Comparison of ENCODE assay signal across 26 cellular contexts in the genomic region with DNA sequence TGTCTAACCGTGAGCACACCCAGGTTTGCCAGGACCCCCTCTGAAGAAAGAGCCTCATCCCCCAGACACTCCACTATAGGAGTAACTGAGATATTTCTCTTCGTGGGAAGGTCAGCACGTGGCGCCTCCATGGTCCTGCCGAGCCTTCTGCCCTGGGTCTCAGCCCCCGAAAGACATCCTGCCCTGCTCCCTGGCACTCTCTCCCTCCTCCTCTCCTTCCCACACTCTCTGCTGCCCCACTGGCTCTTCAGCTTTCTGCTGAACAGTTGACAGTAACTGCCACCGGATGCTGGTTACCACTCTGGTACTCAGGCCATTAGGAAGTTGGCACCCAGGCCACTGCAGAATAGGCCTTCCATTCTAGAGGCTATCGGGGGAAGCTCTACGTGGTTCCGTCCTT.
"Had no signal": no experiment of that assay in that cellular context is flagged by ENCODE, and none has a peak within 500 bp of the region (broad histone marks: within the 10 kb centered on the region; RNA-seq: fewer than 3 reads in every experiment).

No MANE protein-coding gene starts in this region.

- H3K36me3 ChIP-seq: adrenal gland had no signal

- H3K27me3 ChIP-seq: adrenal gland had no signal

- H3K36me3 Mint-ChIP-seq: T-cell had no signal

- FAIRE-seq: TTC549 had no signal

- H3K9me3 ChIP-seq: adrenal gland had no signal

- H3K4me3 Mint-ChIP-seq: activated B cell treated with CpG ODN at 0.5 μM for 24 hours; activated CD4-positive, alpha-beta T cell treated with anti-CD3 and anti-CD28 coated beads, Interleukin-2, amount 10 ng/mL, durations not matched to agents 24 days and 14 days; activated CD8-positive, alpha-beta memory T cell treated with anti-CD3 and anti-CD28 coated beads, Interleukin-2, amount 10 ng/mL, durations not matched to agents 7 days and 5 days; activated naive CD4-positive, alpha-beta T cell treated with anti-CD3 and anti-CD28 coated beads for 36 hours; activated naive CD8-positive, alpha-beta T cell; activated T-cell treated with anti-CD3 and anti-CD28 coated beads, Interleukin-2, amount 50 U/mL, for 24 hours; T-cell had no signal

- H3K4me3 ChIP-seq: adrenal gland, SK-N-MC had no signal

- H3K27ac ChIP-seq: adrenal gland, SK-N-MC had no signal

- H3K4me1 ChIP-seq: adrenal gland had no signal

- H3K27ac Mint-ChIP-seq: activated B cell treated with CpG ODN at 0.5 μM for 24 hours; activated CD4-positive, alpha-beta T cell treated with anti-CD3 and anti-CD28 coated beads, Interleukin-2, amount 10 ng/mL, durations not matched to agents 24 days and 14 days; activated CD8-positive, alpha-beta memory T cell treated with anti-CD3 and anti-CD28 coated beads, Interleukin-2, amount 10 ng/mL, durations not matched to agents 7 days and 5 days; activated naive CD4-positive, alpha-beta T cell treated with anti-CD3 and anti-CD28 coated beads for 36 hours; activated naive CD8-positive, alpha-beta T cell; activated T-cell treated with anti-CD3 and anti-CD28 coated beads, Interleukin-2, amount 50 U/mL, for 24 hours; T-cell had no signal

- ATAC-seq: activated CD8-positive, alpha-beta memory T cell treated with anti-CD3 and anti-CD28 coated beads, Interleukin-2, amount 10 ng/mL, durations not matched to agents 7 days and 5 days; Right ventricle myocardium inferior; T-cell had no signal

- H3K27me3 Mint-ChIP-seq: activated naive CD8-positive, alpha-beta T cell; activated T-cell treated with anti-CD3 and anti-CD28 coated beads, Interleukin-2, amount 50 U/mL, for 24 hours; T-cell had no signal

- H3K4me1 Mint-ChIP-seq: activated B cell treated with CpG ODN at 0.5 μM for 24 hours had no signal

- DNase-seq: activated B cell treated with CpG ODN at 0.5 μM for 24 hours; activated CD4-positive, alpha-beta T cell treated with anti-CD3 and anti-CD28 coated beads for 1 hour; activated CD4-positive, alpha-beta T cell treated with anti-CD3 and anti-CD28 coated beads, Interleukin-2, amount 10 ng/mL, durations not matched to agents 24 days and 14 days; activated CD4-positive, alpha-beta T cell treated with anti-CD3 and anti-CD28 coated beads, Interleukin-2, amount 50 U/mL, for 48 hours; activated CD8-positive, alpha-beta memory T cell treated with anti-CD3 and anti-CD28 coated beads, Interleukin-2, amount 10 ng/mL, durations not matched to agents 7 days and 5 days; activated gamma-delta T cell; activated naive CD4-positive, alpha-beta T cell treated with anti-CD3 and anti-CD28 coated beads for 36 hours; activated T-cell treated with anti-CD3 and anti-CD28 coated beads, Interleukin-2, amount 50 U/mL, for 24 hours; adrenal gland; anterior cingulate cortex; caudate nucleus; KG1; NCI-H1048; NCI-H146; NCI-H187 treated with DMSO at 0.1 percent for 48 hours; NCI-H2081 treated with DMSO at 0.1 percent for 48 hours; NCI-H2227 treated with DMSO at 0.1 percent for 48 hours; NCI-H526; NCI-H774; T-cell; T-helper 2 cell; T1000 had no signal
